In genomic region chr2:25322313-25322712, GRCh38 we compare ENCODE assay signal across 1 cellular context.
TF ChIP-seq lines count a peak whose summit lies in the region.

No MANE protein-coding gene starts in this region.

TF ChIP-seq in H1, 55 proteins besides CTCF, POLR2A, EP300 and RAD21 (continued from another document):
- TF ChIP-seq CHD7 (IDR thresholded peaks at IDR 0.05; ENCODE audit: insufficient replicate concordance, low read length) (no peak), ZNF274 (IDR thresholded peaks at IDR 0.05; ENCODE audit: borderline replicate concordance, extremely low read depth, low read length) (no peak), HDAC2 (IDR thresholded peaks at IDR 0.05; ENCODE audit: borderline replicate concordance in 1 of 2, low read depth in 2 of 2, low read length in 2 of 2) (no peak), SIX5 (IDR thresholded peaks at IDR 0.05; ENCODE audit: low read depth, low read length) (no peak)
